ENCODE assay signal across 1 cellular context in the genomic region with DNA sequence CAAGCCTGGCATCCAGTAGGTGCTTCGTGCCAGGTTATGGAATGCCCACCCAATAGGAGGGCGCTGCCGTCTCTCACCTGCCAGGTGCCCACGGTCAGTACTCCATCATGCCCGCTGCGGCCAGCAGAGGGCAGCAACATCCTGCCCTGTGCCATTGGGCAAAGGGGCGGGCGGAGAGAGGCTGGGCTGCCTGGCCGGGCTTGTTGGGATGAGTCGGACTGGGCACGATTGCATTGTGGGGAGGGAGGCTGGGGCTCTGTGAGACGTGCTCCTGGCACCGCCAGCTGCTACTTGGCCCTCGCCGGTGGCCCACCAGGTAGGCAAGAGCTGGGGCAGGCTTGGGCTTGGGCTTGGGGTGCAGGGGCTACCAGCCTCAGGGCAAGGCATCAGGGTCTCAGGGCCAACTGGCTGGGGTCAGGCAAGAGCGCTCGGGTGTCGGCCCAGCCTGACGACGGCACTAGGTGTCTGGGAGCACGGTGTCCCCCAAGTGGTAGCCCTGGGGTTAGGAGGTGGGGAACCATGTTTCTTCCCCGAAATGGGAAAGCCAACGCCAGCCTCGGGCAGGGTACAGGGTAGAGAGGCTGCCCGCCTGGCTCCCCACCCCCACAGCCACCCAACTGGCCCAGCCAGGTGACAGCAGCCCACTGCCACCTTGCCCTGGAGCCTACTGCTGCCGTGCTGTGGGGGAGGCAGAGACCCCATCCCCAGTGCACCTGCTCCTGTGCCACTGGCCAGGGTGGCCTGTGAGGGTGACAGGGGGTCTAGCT.
TF ChIP-seq lines count a peak whose summit lies in the region.

A gene (plus strand): TSS at position 261 of the 767 bp plus-strand sequence. CDS start 1,287 bp downstream, outside the sequence.

TF ChIP-seq in HepG2, 621 proteins besides CTCF, POLR2A, EP300 and RAD21 (continued from another document):
- TF ChIP-seq, protein P1, sequence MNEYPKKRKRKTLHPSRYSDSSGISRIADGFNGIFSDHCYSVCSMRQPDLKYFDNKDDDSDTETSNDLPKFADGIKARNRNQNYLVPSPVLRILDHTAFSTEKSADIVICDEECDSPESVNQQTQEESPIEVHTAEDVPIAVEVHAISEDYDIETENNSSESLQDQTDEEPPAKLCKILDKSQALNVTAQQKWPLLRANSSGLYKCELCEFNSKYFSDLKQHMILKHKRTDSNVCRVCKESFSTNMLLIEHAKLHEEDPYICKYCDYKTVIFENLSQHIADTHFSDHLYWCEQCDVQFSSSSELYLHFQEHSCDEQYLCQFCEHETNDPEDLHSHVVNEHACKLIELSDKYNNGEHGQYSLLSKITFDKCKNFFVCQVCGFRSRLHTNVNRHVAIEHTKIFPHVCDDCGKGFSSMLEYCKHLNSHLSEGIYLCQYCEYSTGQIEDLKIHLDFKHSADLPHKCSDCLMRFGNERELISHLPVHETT (CRISPR knock-in tag; conservative IDR thresholded peaks at IDR 0.05), result no peak
- TF ChIP-seq ZNF773 (CRISPR knock-in tag; IDR thresholded peaks at IDR 0.05; ENCODE audit: borderline replicate concordance) (no peak), STAG1 (CRISPR knock-in tag; IDR thresholded peaks at IDR 0.05) (peak; percentile 86), SRY (CRISPR knock-in tag; IDR thresholded peaks at IDR 0.05) (no peak), KLF9 (CRISPR knock-in tag; IDR thresholded peaks at IDR 0.05; ENCODE audit: low read depth) (no peak), ATRX (CRISPR knock-in tag; IDR thresholded peaks at IDR 0.05; ENCODE audit: borderline replicate concordance) (no peak), HNRNPL (IDR thresholded peaks at IDR 0.05; ENCODE audit: low read depth, low read length) (peak; percentile 100), KMT2B (CRISPR knock-in tag; IDR thresholded peaks at IDR 0.05) (no peak), HMG20B (CRISPR knock-in tag; conservative IDR thresholded peaks at IDR 0.05) (0 out of 2 replicates have a peak, but pooled peaks have one; percentile 38), ZNF577 (CRISPR knock-in tag; IDR thresholded peaks at IDR 0.05; ENCODE audit: borderline replicate concordance, low read depth) (no peak), GATAD2A (CRISPR knock-in tag; IDR thresholded peaks at IDR 0.05) (peak; percentile 54), BORCS8-MEF2B (CRISPR knock-in tag; IDR thresholded peaks at IDR 0.05) (0 out of 2 replicates have a peak, but pooled peaks have one; percentile 18), ZNF143 (CRISPR knock-in tag; IDR thresholded peaks at IDR 0.05) (peak; percentile 42; the same call in 1 of the 2 replicates), NFYC (CRISPR knock-in tag; IDR thresholded peaks at IDR 0.05) (0 out of 2 replicates have a peak, but pooled peaks have one; percentile 11), HDAC2 (CRISPR knock-in tag; IDR thresholded peaks at IDR 0.05) (0 out of 2 replicates have a peak, but pooled peaks have one; percentile 27), ZNF235 (CRISPR knock-in tag; IDR thresholded peaks at IDR 0.05; ENCODE audit: borderline replicate concordance) (0 out of 2 replicates have a peak, but pooled peaks have one; percentile 18), KLF13 (CRISPR knock-in tag; IDR thresholded peaks at IDR 0.05) (no peak), SALL1 (CRISPR knock-in tag; IDR thresholded peaks at IDR 0.05) (0 out of 2 replicates have a peak, but pooled peaks have one; percentile 0), ZBTB7B (CRISPR knock-in tag; IDR thresholded peaks at IDR 0.05) (0 out of 2 replicates have a peak, but pooled peaks have one; percentile 20)
- TF ChIP-seq, protein P2, sequence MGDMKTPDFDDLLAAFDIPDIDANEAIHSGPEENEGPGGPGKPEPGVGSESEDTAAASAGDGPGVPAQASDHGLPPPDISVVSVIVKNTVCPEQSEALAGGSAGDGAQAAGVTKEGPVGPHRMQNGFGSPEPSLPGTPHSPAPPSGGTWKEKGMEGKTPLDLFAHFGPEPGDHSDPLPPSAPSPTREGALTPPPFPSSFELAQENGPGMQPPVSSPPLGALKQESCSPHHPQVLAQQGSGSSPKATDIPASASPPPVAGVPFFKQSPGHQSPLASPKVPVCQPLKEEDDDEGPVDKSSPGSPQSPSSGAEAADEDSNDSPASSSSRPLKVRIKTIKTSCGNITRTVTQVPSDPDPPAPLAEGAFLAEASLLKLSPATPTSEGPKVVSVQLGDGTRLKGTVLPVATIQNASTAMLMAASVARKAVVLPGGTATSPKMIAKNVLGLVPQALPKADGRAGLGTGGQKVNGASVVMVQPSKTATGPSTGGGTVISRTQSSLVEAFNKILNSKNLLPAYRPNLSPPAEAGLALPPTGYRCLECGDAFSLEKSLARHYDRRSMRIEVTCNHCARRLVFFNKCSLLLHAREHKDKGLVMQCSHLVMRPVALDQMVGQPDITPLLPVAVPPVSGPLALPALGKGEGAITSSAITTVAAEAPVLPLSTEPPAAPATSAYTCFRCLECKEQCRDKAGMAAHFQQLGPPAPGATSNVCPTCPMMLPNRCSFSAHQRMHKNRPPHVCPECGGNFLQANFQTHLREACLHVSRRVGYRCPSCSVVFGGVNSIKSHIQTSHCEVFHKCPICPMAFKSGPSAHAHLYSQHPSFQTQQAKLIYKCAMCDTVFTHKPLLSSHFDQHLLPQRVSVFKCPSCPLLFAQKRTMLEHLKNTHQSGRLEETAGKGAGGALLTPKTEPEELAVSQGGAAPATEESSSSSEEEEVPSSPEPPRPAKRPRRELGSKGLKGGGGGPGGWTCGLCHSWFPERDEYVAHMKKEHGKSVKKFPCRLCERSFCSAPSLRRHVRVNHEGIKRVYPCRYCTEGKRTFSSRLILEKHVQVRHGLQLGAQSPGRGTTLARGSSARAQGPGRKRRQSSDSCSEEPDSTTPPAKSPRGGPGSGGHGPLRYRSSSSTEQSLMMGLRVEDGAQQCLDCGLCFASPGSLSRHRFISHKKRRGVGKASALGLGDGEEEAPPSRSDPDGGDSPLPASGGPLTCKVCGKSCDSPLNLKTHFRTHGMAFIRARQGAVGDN (CRISPR knock-in tag; IDR thresholded peaks at IDR 0.05), result peak; percentile 70
- TF ChIP-seq, protein P3, sequence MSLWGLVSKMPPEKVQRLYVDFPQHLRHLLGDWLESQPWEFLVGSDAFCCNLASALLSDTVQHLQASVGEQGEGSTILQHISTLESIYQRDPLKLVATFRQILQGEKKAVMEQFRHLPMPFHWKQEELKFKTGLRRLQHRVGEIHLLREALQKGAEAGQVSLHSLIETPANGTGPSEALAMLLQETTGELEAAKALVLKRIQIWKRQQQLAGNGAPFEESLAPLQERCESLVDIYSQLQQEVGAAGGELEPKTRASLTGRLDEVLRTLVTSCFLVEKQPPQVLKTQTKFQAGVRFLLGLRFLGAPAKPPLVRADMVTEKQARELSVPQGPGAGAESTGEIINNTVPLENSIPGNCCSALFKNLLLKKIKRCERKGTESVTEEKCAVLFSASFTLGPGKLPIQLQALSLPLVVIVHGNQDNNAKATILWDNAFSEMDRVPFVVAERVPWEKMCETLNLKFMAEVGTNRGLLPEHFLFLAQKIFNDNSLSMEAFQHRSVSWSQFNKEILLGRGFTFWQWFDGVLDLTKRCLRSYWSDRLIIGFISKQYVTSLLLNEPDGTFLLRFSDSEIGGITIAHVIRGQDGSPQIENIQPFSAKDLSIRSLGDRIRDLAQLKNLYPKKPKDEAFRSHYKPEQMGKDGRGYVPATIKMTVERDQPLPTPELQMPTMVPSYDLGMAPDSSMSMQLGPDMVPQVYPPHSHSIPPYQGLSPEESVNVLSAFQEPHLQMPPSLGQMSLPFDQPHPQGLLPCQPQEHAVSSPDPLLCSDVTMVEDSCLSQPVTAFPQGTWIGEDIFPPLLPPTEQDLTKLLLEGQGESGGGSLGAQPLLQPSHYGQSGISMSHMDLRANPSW (CRISPR knock-in tag; IDR thresholded peaks at IDR 0.05; ENCODE audit: borderline replicate concordance), result no peak
- TF ChIP-seq, protein P4, sequence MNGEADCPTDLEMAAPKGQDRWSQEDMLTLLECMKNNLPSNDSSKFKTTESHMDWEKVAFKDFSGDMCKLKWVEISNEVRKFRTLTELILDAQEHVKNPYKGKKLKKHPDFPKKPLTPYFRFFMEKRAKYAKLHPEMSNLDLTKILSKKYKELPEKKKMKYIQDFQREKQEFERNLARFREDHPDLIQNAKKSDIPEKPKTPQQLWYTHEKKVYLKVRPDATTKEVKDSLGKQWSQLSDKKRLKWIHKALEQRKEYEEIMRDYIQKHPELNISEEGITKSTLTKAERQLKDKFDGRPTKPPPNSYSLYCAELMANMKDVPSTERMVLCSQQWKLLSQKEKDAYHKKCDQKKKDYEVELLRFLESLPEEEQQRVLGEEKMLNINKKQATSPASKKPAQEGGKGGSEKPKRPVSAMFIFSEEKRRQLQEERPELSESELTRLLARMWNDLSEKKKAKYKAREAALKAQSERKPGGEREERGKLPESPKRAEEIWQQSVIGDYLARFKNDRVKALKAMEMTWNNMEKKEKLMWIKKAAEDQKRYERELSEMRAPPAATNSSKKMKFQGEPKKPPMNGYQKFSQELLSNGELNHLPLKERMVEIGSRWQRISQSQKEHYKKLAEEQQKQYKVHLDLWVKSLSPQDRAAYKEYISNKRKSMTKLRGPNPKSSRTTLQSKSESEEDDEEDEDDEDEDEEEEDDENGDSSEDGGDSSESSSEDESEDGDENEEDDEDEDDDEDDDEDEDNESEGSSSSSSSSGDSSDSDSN (CRISPR knock-in tag; IDR thresholded peaks at IDR 0.05), result peak; percentile 48
- TF ChIP-seq, protein P5, sequence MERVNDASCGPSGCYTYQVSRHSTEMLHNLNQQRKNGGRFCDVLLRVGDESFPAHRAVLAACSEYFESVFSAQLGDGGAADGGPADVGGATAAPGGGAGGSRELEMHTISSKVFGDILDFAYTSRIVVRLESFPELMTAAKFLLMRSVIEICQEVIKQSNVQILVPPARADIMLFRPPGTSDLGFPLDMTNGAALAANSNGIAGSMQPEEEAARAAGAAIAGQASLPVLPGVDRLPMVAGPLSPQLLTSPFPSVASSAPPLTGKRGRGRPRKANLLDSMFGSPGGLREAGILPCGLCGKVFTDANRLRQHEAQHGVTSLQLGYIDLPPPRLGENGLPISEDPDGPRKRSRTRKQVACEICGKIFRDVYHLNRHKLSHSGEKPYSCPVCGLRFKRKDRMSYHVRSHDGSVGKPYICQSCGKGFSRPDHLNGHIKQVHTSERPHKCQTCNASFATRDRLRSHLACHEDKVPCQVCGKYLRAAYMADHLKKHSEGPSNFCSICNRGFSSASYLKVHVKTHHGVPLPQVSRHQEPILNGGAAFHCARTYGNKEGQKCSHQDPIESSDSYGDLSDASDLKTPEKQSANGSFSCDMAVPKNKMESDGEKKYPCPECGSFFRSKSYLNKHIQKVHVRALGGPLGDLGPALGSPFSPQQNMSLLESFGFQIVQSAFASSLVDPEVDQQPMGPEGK (CRISPR knock-in tag; IDR thresholded peaks at IDR 0.05), result peak; percentile 48
